In genomic region chr7:28290496-28290895, GRCh38 we compare ENCODE assay signal across 20 cellular contexts.
"Had no signal": no experiment of that assay in that cellular context is flagged by ENCODE, and none has a peak within 500 bp of the region (broad histone marks: within the 10 kb centered on the region; RNA-seq: fewer than 3 reads in every experiment).

No MANE protein-coding gene starts in this region.

- H3K9me3 Mint-ChIP-seq: natural killer cell had no signal

- H3K27ac Mint-ChIP-seq: natural killer cell; neural progenitor cell; stimulated activated naive CD8-positive, alpha-beta T cell treated with anti-CD3 and anti-CD28 coated beads, Interleukin-15, Interleukin-2, amounts not matched to agents 100 ng/mL and 50 ng/mL, for 24 hours had no signal

- H3K4me1 ChIP-seq: heart left ventricle, neural progenitor cell, tibial artery, upper lobe of left lung, uterus had no signal

- H3K4me2 ChIP-seq: neural progenitor cell had no signal

- H3K9me3 ChIP-seq: heart left ventricle, mucosa of descending colon, ovary, tibial artery, upper lobe of left lung, uterus had no signal

- DNase-seq: dorsolateral prefrontal cortex; effector CD8-positive, alpha-beta T cell; foreskin melanocyte; heart left ventricle; hippocampal formation; kidney glomerular epithelial cell; mammary epithelial cell; mucosa of descending colon; natural killer cell; nucleus accumbens; ovary; right cardiac atrium; small intestine; stimulated activated CD4-positive, alpha-beta T cell treated with anti-CD3 and anti-CD28 coated beads, Interleukin-12 subunit alpha, Interleukin-12 subunit beta, amount 100 ng/mL, for 4 hours; tibial artery; upper lobe of left lung; uterus had no signal

- H3K4me3 Mint-ChIP-seq: natural killer cell; neural progenitor cell; stimulated activated naive CD8-positive, alpha-beta T cell treated with anti-CD3 and anti-CD28 coated beads, Interleukin-15, Interleukin-2, amounts not matched to agents 100 ng/mL and 50 ng/mL, for 24 hours had no signal

- H3K4me1 Mint-ChIP-seq: natural killer cell had no signal

- H3K27ac ChIP-seq: coronary artery, dorsolateral prefrontal cortex, heart left ventricle, neural progenitor cell, ovary, tibial artery, upper lobe of left lung, uterus had no signal

- H3K9ac ChIP-seq: neural progenitor cell had no signal

- H2AFZ ChIP-seq: neural progenitor cell had no signal

- H3K4me3 ChIP-seq: coronary artery, dorsolateral prefrontal cortex, heart left ventricle, mucosa of descending colon, neural progenitor cell, ovary, tibial artery, upper lobe of left lung, uterus had no signal

- ATAC-seq: heart left ventricle, mucosa of descending colon, right cardiac atrium had no signal

- H3K36me3 Mint-ChIP-seq: natural killer cell, neural progenitor cell had no signal

- H3K27me3 ChIP-seq: dorsolateral prefrontal cortex, neural progenitor cell, ovary, tibial artery, upper lobe of left lung, uterus had no signal

- H3K36me3 ChIP-seq: heart left ventricle, neural progenitor cell, ovary, tibial artery, upper lobe of left lung, uterus had no signal
